8 cellular contexts compared by ENCODE assay signal in the genomic region with DNA sequence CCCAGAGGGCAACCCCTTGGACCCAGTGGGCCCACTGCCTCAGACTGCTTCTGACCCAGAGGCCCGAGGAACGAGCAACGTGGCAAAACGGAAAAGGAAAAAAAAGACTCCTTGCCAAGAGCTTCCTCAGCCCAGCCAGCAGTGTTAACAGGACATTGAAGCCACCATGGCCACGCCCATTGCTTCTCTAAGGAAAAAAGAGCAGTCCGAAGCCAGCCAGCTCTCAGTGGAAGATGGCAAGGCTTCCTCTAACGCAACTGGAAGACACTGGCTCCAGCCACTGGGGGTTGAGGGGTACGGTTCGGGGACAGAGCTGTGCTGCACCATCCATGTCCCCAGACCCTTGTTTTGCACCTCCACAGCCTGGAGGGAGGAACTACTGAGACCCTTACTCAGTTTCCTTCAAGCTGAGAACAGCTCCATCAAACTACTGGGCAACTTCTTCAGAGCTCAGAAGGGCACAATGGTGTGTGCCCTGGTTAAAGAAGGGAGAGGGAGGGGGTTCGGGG. TPM values are rescaled to one million over a fixed set of nuclear protein-coding genes. Genes with fewer than 3 reads are reported as not detected.
DNase-seq lines count a peak whose midpoint lies in the region; ATAC-seq and TF ChIP-seq lines count a peak whose summit lies in the region.

No MANE protein-coding gene starts in this region.

- DNase-seq in activated T-cell treated with anti-CD3 and anti-CD28 coated beads, Interleukin-2, amount 50 U/mL, for 4 hours = no peak
- DNase-seq in activated T-cell treated with anti-CD3 and anti-CD28 coated beads, Interleukin-2, amount 50 U/mL, for 1 hour = no peak
- DNase-seq in SKM-1 (lab: John Stamatoyannopoulos, UW; ENCODE audit: unreplicated experiment) (peak; percentile 20), heart left ventricle (peak; percentile 62 to 75 (median 68)), stomach (peak; percentile 73)

- peak in 1 of 2 donors; percentile 10 for ATAC-seq in activated T-cell treated with anti-CD3 and anti-CD28 coated beads, Interleukin-2, amount 50 U/mL, for 4 hours
- peak in 3 of 4 donors; percentile 39 to 48 (median 44) for ATAC-seq in heart left ventricle
- ATAC-seq in HG03095 (IDR thresholded peaks at IDR 0.05; ENCODE audit: unreplicated experiment) = no peak
- no peak for ATAC-seq in GM21786 (IDR thresholded peaks at IDR 0.05; ENCODE audit: unreplicated experiment)
- no peak for ATAC-seq in GM21825 (IDR thresholded peaks at IDR 0.05; ENCODE audit: unreplicated experiment)

- no peak for TF ChIP-seq EP300 in stomach (IDR thresholded peaks at IDR 0.05)

- no peaks in the 10 kb centered on the region for H3K9me3 Mint-ChIP-seq in activated T-cell treated with anti-CD3 and anti-CD28 coated beads, Interleukin-2, amount 50 U/mL, for 4 hours

- H3K36me3 ChIP-seq in heart left ventricle (no peaks in the 10 kb centered on the region), stomach (peaks cover 0 to 3% (median 0%) of the 10 kb centered on the region in 4 donors)

- peaks cover 66% of the 10 kb centered on the region for H3K4me1 Mint-ChIP-seq in activated T-cell treated with anti-CD3 and anti-CD28 coated beads, Interleukin-2, amount 50 U/mL, for 4 hours (ENCODE audit: low read depth)

- TF ChIP-seq POLR2A in heart left ventricle (IDR thresholded peaks at IDR 0.05) (no peak), stomach (IDR thresholded peaks at IDR 0.05) (no peak)

- H3K27ac ChIP-seq in heart left ventricle (peak overlapping the region; percentile 31 to 96 (median 84)), stomach (peak overlapping the region; percentile 78 to 94 (median 90))

- H3K27me3 ChIP-seq in heart left ventricle (no peaks in the 10 kb centered on the region), stomach (no peaks in the 10 kb centered on the region)

- intact Hi-C loops in heart left ventricle (cut with DNase I) (no loop called here), stomach (cut with DNase I; ENCODE audit: low total_unique reads) (no loop called here)

- 24 to 30% (median 28%) methylated on average over 10 of the region's 10 CpGs for WGBS in heart left ventricle, 4 donors
- 19 to 32% (median 22%) methylated on average over 10 of the region's 10 CpGs for WGBS in stomach, 5 donors

- H3K9me3 ChIP-seq in heart left ventricle (no peaks in the 10 kb centered on the region), stomach (no peaks in the 10 kb centered on the region)

- H3K36me3 Mint-ChIP-seq in activated T-cell treated with anti-CD3 and anti-CD28 coated beads, Interleukin-2, amount 50 U/mL, for 4 hours (ENCODE audit: insufficient read depth) = peaks cover 3% of the 10 kb centered on the region

- H3K4me3 Mint-ChIP-seq in activated T-cell treated with anti-CD3 and anti-CD28 coated beads, Interleukin-2, amount 50 U/mL, for 4 hours = peak overlapping the region; percentile 69

- TF ChIP-seq CTCF in heart left ventricle (IDR thresholded peaks at IDR 0.05) (no peak), stomach (IDR thresholded peaks at IDR 0.05) (no peak)

- H3K4me3 ChIP-seq in heart left ventricle = peak overlapping the region in 1 of 12 donors; percentile 5
- H3K4me3 ChIP-seq in stomach = peak overlapping the region in 1 of 4 donors; percentile 15

- no peaks in the 10 kb centered on the region for H3K27me3 Mint-ChIP-seq in activated T-cell treated with anti-CD3 and anti-CD28 coated beads, Interleukin-2, amount 50 U/mL, for 4 hours (ENCODE audit: low read depth)

- H3K4me1 ChIP-seq in heart left ventricle (peaks cover 15 to 91% (median 73%) of the 10 kb centered on the region in 12 donors), stomach (peaks cover 75 to 99% (median 92%) of the 10 kb centered on the region in 4 donors)

RNA-seq across cellular contexts. Expression of a gene that starts 10.7 kb away (rescaled TPM):
- 1 to 10 TPM; 3.1 to 7.1 (median 6.6) TPM for total RNA-seq in activated T-cell treated with anti-CD3 and anti-CD28 coated beads, Interleukin-2, amount 50 U/mL, for 4 hours
- 10 to 100 TPM in 2 of 9 donors, 1 to 10 TPM in 7; 1.2 to 12.9 (median 3.5) TPM for total RNA-seq in heart left ventricle
- polyA plus RNA-seq in heart left ventricle = 1 to 10 TPM; 2.5 to 2.9 TPM
- 10 to 100 TPM in 3 of 5 donors, 1 to 10 TPM in 2; 2.2 to 11.7 (median 10.7) TPM for total RNA-seq in stomach
- 1 to 10 TPM; 3.8 to 6.5 (median 5.1) TPM for polyA plus RNA-seq in stomach

RNA-seq across cellular contexts. Expression of a gene that starts 59.0 kb away (rescaled TPM):
- 100 to 1,000 TPM; 186 to 222 (median 214) TPM for total RNA-seq in activated T-cell treated with anti-CD3 and anti-CD28 coated beads, Interleukin-2, amount 50 U/mL, for 4 hours
- 100 to 1,000 TPM; 189 to 446 (median 218) TPM for total RNA-seq in heart left ventricle
- 100 to 1,000 TPM; 379 to 702 TPM for polyA plus RNA-seq in heart left ventricle
- 100 to 1,000 TPM in 3 of 5 donors, 10 to 100 TPM in 2; 72.4 to 350 (median 168) TPM for total RNA-seq in stomach
- 100 to 1,000 TPM; 369 to 411 (median 382) TPM for polyA plus RNA-seq in stomach

Comparison
In these comparisons a context has a peak if more than half of its experiments do, and no peak if none do; other contexts are left out.
1. ATAC-seq: peak in heart left ventricle (3 of 4); none in HG03095 (single experiment), GM21786 (single experiment) and GM21825 (single experiment).
2. DNase-seq: peak in SKM-1 (single experiment), heart left ventricle (5 of 5) and stomach (single experiment); none in activated T-cell treated with anti-CD3 and anti-CD28 coated beads, Interleukin-2, amount 50 U/mL, for 4 hours (single experiment) and activated T-cell treated with anti-CD3 and anti-CD28 coated beads, Interleukin-2, amount 50 U/mL, for 1 hour (single experiment).